ENCODE assay signal across 14 cellular contexts in the genomic region with DNA sequence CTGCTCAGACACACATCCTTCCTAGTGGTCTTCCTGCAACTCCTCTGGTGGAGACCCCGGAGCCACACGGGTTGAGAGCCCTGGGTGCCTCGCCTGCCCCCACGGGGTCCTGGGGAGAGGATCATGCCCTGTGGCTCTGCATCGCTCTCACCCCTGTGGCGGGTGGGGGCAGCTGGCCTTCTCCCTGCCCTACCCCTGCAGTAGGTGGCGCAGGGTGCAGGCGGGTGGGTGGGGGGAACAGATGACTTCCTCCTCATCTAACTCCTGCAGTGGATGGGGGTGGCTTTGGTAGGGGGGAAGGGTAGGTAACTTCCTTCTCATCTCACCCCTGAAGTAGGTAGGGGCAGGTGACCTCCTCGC. TPM values are rescaled to one million over a fixed set of nuclear protein-coding genes. Genes with fewer than 3 reads are reported as not detected.
A peak's percentile ranks its signal among the peaks of the same experiment; 100 is the strongest.
DNase-seq lines count a peak whose midpoint lies in the region; ATAC-seq and TF ChIP-seq lines count a peak whose summit lies in the region.
"Had no signal": no experiment of that assay in that cellular context is flagged by ENCODE, and none has a peak within 500 bp of the region (broad histone marks: within the 10 kb centered on the region; RNA-seq: fewer than 3 reads in every experiment).

No MANE protein-coding gene starts in this region.

- H3K9me3 ChIP-seq in transverse colon (no peaks in the 10 kb centered on the region), H9 (ENCODE audit: control insufficient read depth, low read depth, low read length) (no peaks in the 10 kb centered on the region), mucosa of descending colon (no peaks in the 10 kb centered on the region)
- H3K9me3 ChIP-seq: thoracic aorta had no signal

- peak overlapping the region; percentile 65 for H3K27ac Mint-ChIP-seq in activated naive CD4-positive, alpha-beta T cell treated with anti-CD3 and anti-CD28 coated beads, Interleukin-2, amount 50 U/mL, for 24 hours
- H3K27ac Mint-ChIP-seq in brain, result peak overlapping the region in 3 of 5 experiments; percentile 75 to 98 (median 80)
- H3K27ac Mint-ChIP-seq in naive thymus-derived CD8-positive, alpha-beta T cell, result peak overlapping the region in 9 of 10 donors; percentile 63 to 97 (median 93)
- no peak overlapping the region for H3K27ac Mint-ChIP-seq in H9

- no peaks in the 10 kb centered on the region for H3K79me2 ChIP-seq in H9 (ENCODE audit: insufficient read depth, low read length)

- 96% methylated on average over 4 of the region's 9 CpGs; no CpG with 5 or more reads in 1 of the 2 donors for WGBS in transverse colon (ENCODE audit: low coverage in 1 of 2), 2 donors
- WGBS in H9 (ENCODE audit: extremely low coverage, insufficient read length, low lambda C conversion rate), result no CpG with 5 or more reads among the region's 9 CpGs

- H3K79me1 ChIP-seq in H9 (ENCODE audit: insufficient read depth, low read depth, low read length, poor library complexity, severe bottlenecking), result no peaks in the 10 kb centered on the region

- no peak for ATAC-seq in naive thymus-derived CD8-positive, alpha-beta T cell
- ATAC-seq in mucosa of descending colon (no peak), HG03196 (IDR thresholded peaks at IDR 0.05; ENCODE audit: unreplicated experiment) (no peak)

- H3K4me2 ChIP-seq in H9 (ENCODE audit: insufficient read depth, insufficient read length, low read length), result no peak overlapping the region

- no peak overlapping the region for H3K23ac ChIP-seq in H9 (ENCODE audit: insufficient read length, low read depth, low read length)

- TF ChIP-seq CTCF in brain (conservative IDR thresholded peaks at IDR 0.05), result no peak
- TF ChIP-seq CTCF in transverse colon (IDR thresholded peaks at IDR 0.05), result no peak
- TF ChIP-seq CTCF in H9 (conservative IDR thresholded peaks at IDR 0.05), result no peak
- TF ChIP-seq CTCF in mucosa of descending colon (IDR thresholded peaks at IDR 0.05), result no peak

- no peak overlapping the region for H3K4me3 Mint-ChIP-seq in activated naive CD4-positive, alpha-beta T cell treated with anti-CD3 and anti-CD28 coated beads, Interleukin-2, amount 50 U/mL, for 24 hours
- H3K4me3 Mint-ChIP-seq in brain (peak overlapping the region in 1 of 5 experiments; percentile 27), H9 (no peak overlapping the region)
- H3K4me3 Mint-ChIP-seq in naive thymus-derived CD8-positive, alpha-beta T cell, result peak overlapping the region in 4 of 10 donors; percentile 20 to 87 (median 42)

- H3K4me1 Mint-ChIP-seq in activated naive CD4-positive, alpha-beta T cell treated with anti-CD3 and anti-CD28 coated beads, Interleukin-2, amount 50 U/mL, for 24 hours, result peaks cover 85% of the 10 kb centered on the region
- H3K4me1 Mint-ChIP-seq in brain, result peaks cover 81% of the 10 kb centered on the region
- H3K4me1 Mint-ChIP-seq in naive thymus-derived CD8-positive, alpha-beta T cell, result peaks cover 34 to 90% (median 80%) of the 10 kb centered on the region in 4 donors
- no peaks in the 10 kb centered on the region for H3K4me1 Mint-ChIP-seq in H9

- no peaks in the 10 kb centered on the region for H3K36me3 ChIP-seq in transverse colon
- no peaks in the 10 kb centered on the region for H3K36me3 ChIP-seq in mucosa of descending colon (ENCODE audit: low read depth)
- H3K36me3 ChIP-seq: thoracic aorta had no signal

- H4K5ac ChIP-seq in H9 (ENCODE audit: insufficient read length, low read depth, low read length), result no peak overlapping the region

- no peak for TF ChIP-seq POLR2A in transverse colon (IDR thresholded peaks at IDR 0.05)

- H2BK15ac ChIP-seq in H9 (ENCODE audit: low read depth, low read length), result no peak overlapping the region

- no peak overlapping the region for H3K14ac ChIP-seq in H9 (ENCODE audit: insufficient read depth, low read length)

- no peak overlapping the region for H3K56ac ChIP-seq in H9 (ENCODE audit: insufficient read length, low read depth, low read length)

- no peaks in the 10 kb centered on the region for H3K9me3 Mint-ChIP-seq in activated naive CD4-positive, alpha-beta T cell treated with anti-CD3 and anti-CD28 coated beads, Interleukin-2, amount 50 U/mL, for 24 hours
- H3K9me3 Mint-ChIP-seq in brain, result no peaks in the 10 kb centered on the region
- H3K9me3 Mint-ChIP-seq in naive thymus-derived CD8-positive, alpha-beta T cell, result no peaks in the 10 kb centered on the region
- no peaks in the 10 kb centered on the region; a peak in 1 of 5 replicates for H3K9me3 Mint-ChIP-seq in H9

- no peak overlapping the region for H2AFZ ChIP-seq in H9 (ENCODE audit: low read length)
- H2AFZ ChIP-seq: parathyroid adenoma had no signal

- no peak overlapping the region for H4K8ac ChIP-seq in H9 (replicated peaks; ENCODE audit: insufficient read length, low read depth, low read length)

- no peak overlapping the region for H3K18ac ChIP-seq in H9 (ENCODE audit: insufficient read length, low read depth, low read length)

- H3K36me3 Mint-ChIP-seq in activated naive CD4-positive, alpha-beta T cell treated with anti-CD3 and anti-CD28 coated beads, Interleukin-2, amount 50 U/mL, for 24 hours, result no peaks in the 10 kb centered on the region
- no peaks in the 10 kb centered on the region for H3K36me3 Mint-ChIP-seq in brain
- H3K36me3 Mint-ChIP-seq in naive thymus-derived CD8-positive, alpha-beta T cell, result no peaks in the 10 kb centered on the region
- H3K36me3 Mint-ChIP-seq in H9 (ENCODE audit: insufficient read depth in 1 of 3, low read depth in 3 of 3), result no peaks in the 10 kb centered on the region

- no peak overlapping the region for H2BK12ac ChIP-seq in H9 (ENCODE audit: insufficient read length, low read depth, low read length)

- no peak overlapping the region for H2BK120ac ChIP-seq in H9 (ENCODE audit: low read depth, low read length, poor library complexity, severe bottlenecking)

- no peak overlapping the region for H3K4me3 ChIP-seq in transverse colon
- H3K4me3 ChIP-seq in mucosa of descending colon, result no peak overlapping the region
- H3K4me3 ChIP-seq: thoracic aorta had no signal

- H3K27ac ChIP-seq in transverse colon (peak overlapping the region; percentile 70 to 82 (median 78)), H9 (ENCODE audit: insufficient read length, low read depth, low read length) (no peak overlapping the region)
- H3K27ac ChIP-seq: parathyroid adenoma had no signal

- H3T11ph ChIP-seq in H9 (ENCODE audit: low read length), result no peak overlapping the region

- H3K23me2 ChIP-seq in H9 (ENCODE audit: insufficient read length, low read depth, low read length, poor library complexity, severe bottlenecking), result no peaks in the 10 kb centered on the region

- peaks cover 12 to 43% (median 21%) of the 10 kb centered on the region in 4 donors for H3K4me1 ChIP-seq in transverse colon
- H3K4me1 ChIP-seq in H9 (ENCODE audit: insufficient read depth, low read length), result no peaks in the 10 kb centered on the region
- H3K4me1 ChIP-seq in mucosa of descending colon (ENCODE audit: low read depth), result no peaks in the 10 kb centered on the region

- no peak for TF ChIP-seq EP300 in transverse colon (IDR thresholded peaks at IDR 0.05; ENCODE audit: low read depth)

- in situ Hi-C loops in transverse colon (cut with MboI; ENCODE audit: low pct_ligation_motif_present in 1 of 4, low pct_unique_long_range_greater_than_20kb in 1 of 4, low sequenced_read_pairs in 3 of 4), result no loop called here

- POLR2A ChIA-PET in naive thymus-derived CD8-positive, alpha-beta T cell (lab: Charles Lee), result interaction anchor here (9.1 kb wide), 1 partner anchor 39 kb away, joined by 93 read pairs; the partner anchor contains the start of genes PTGR3 and TSHZ1

- DNase-seq in activated naive CD4-positive, alpha-beta T cell (lab: John Stamatoyannopoulos, UW), result no peak
- no peak for DNase-seq in naive thymus-derived CD8-positive, alpha-beta T cell
- DNase-seq in transverse colon, result no peak
- DNase-seq in H9, result no peak
- no peak for DNase-seq in mucosa of descending colon
- DNase-seq: activated CD4-positive, alpha-beta T cell treated with anti-CD3 and anti-CD28 coated beads for 48 hours; activated gamma-delta T cell; left colon; NCI-H2029 treated with DMSO at 0.1 percent for 48 hours had no signal

- no peak overlapping the region for H2BK5ac ChIP-seq in H9 (ENCODE audit: insufficient read length, low read length)

- no peak overlapping the region for H4K91ac ChIP-seq in H9 (ENCODE audit: insufficient read length, low read depth, low read length)

- no peaks in the 10 kb centered on the region for H3K27me3 ChIP-seq in transverse colon
- H3K27me3 ChIP-seq in H9 (ENCODE audit: insufficient read depth, low read length), result no peaks in the 10 kb centered on the region

- no peak overlapping the region for H2BK20ac ChIP-seq in H9 (ENCODE audit: low read depth, low read length, poor library complexity, severe bottlenecking)

- no peaks in the 10 kb centered on the region for H3K27me3 Mint-ChIP-seq in activated naive CD4-positive, alpha-beta T cell treated with anti-CD3 and anti-CD28 coated beads, Interleukin-2, amount 50 U/mL, for 24 hours
- H3K27me3 Mint-ChIP-seq in brain, result peaks cover 4% of the 10 kb centered on the region
- no peaks in the 10 kb centered on the region for H3K27me3 Mint-ChIP-seq in naive thymus-derived CD8-positive, alpha-beta T cell
- no peaks in the 10 kb centered on the region for H3K27me3 Mint-ChIP-seq in H9 (ENCODE audit: low read depth)

- H2AK5ac ChIP-seq in H9 (ENCODE audit: insufficient read length, low read length), result no peak overlapping the region

- no peak overlapping the region for H3K9ac ChIP-seq in H9 (ENCODE audit: extremely low read depth, insufficient read length, low read length)
- H3K9ac ChIP-seq: parathyroid adenoma had no signal

- no peaks in the 10 kb centered on the region for H4K20me1 ChIP-seq in H9 (ENCODE audit: control insufficient read depth, insufficient read depth, insufficient read length)

- intact Hi-C loops in transverse colon (cut with DNase I; ENCODE audit: low total_unique reads), result no loop called here
- intact Hi-C loops in mucosa of descending colon (cut with DNase I, micrococcal nuclease), result no loop called here

- H3K4ac ChIP-seq in H9 (ENCODE audit: low read depth, low read length), result no peak overlapping the region

RNA-seq across cellular contexts. Expression of gene TSHZ1, which starts 38.6 kb away (rescaled TPM):
- polyA plus RNA-seq in brain (ENCODE audit: insufficient read depth, low read depth, low replicate concordance), result 35.6 TPM
- total RNA-seq in naive thymus-derived CD8-positive, alpha-beta T cell, result 10 to 100 TPM; 32.8 to 33.6 TPM
- 1 to 10 TPM; 2.8 to 7.1 (median 3.7) TPM for polyA plus RNA-seq in naive thymus-derived CD8-positive, alpha-beta T cell
- total RNA-seq in transverse colon (10 to 100 TPM; 16.3 to 34.8 (median 29.8) TPM), H9 (2021) (0.15 and 0.24 TPM in 2 replicates), mucosa of descending colon (10 to 100 TPM; 22.7 to 66.6 (median 36.9) TPM)

RNA-seq across cellular contexts. Expression of gene PTGR3, which starts 40.2 kb away (rescaled TPM):
- 30.8 TPM for polyA plus RNA-seq in brain (ENCODE audit: insufficient read depth, low read depth, low replicate concordance)
- 10 to 100 TPM; 34.7 to 35.1 TPM for total RNA-seq in naive thymus-derived CD8-positive, alpha-beta T cell
- polyA plus RNA-seq in naive thymus-derived CD8-positive, alpha-beta T cell, result 10 to 100 TPM; 14.7 to 28.5 (median 19.6) TPM
- total RNA-seq in transverse colon (10 to 100 TPM; 10.1 to 45.9 (median 23.4) TPM), H9 (2021) (1.6 and 2.7 TPM in 2 replicates), mucosa of descending colon (10 to 100 TPM; 47.6 to 61.4 (median 57.1) TPM)

Comparison
In these comparisons a context has a peak if more than half of its experiments do, and no peak if none do; other contexts are left out.
1. H3K27ac Mint-ChIP-seq: peak in activated naive CD4-positive, alpha-beta T cell treated with anti-CD3 and anti-CD28 coated beads, Interleukin-2, amount 50 U/mL, for 24 hours (single experiment), brain (3 of 5) and naive thymus-derived CD8-positive, alpha-beta T cell (9 of 10); none in H9 (0 of 3).
2. RNA of gene TSHZ1, which starts 38.6 kb away (total RNA-seq): 22.7 to 66.6 TPM in mucosa of descending colon, 32.8 to 33.6 TPM in naive thymus-derived CD8-positive, alpha-beta T cell and 16.3 to 34.8 TPM in transverse colon; 0.15 to 0.24 TPM in H9; every median in the first group is over 10 times any median in the second.